1 cellular context compared by ENCODE assay signal in genomic region chr2:62455957-62456692, GRCh38.
TF ChIP-seq lines count a peak whose summit lies in the region.

No MANE protein-coding gene starts in this region.

TF ChIP-seq in neural cell, 6 proteins besides CTCF, POLR2A, EP300 and RAD21 (continued from another document):
- TF ChIP-seq SMC3 (conservative IDR thresholded peaks at IDR 0.05; ENCODE audit: poor library complexity) (no peak), POLR2AphosphoS5 (IDR thresholded peaks at IDR 0.05) (no peak), TAF1 (IDR thresholded peaks at IDR 0.05; ENCODE audit: low read depth) (no peak), REST (IDR thresholded peaks at IDR 0.05; ENCODE audit: borderline replicate concordance) (no peak), MXI1 (conservative IDR thresholded peaks at IDR 0.05; ENCODE audit: poor library complexity, severe bottlenecking) (no peak)
